Comparison of ENCODE assay signal across 33 cellular contexts in genomic region chr19:18384775-18385174, GRCh38. TPM values are rescaled to one million over a fixed set of nuclear protein-coding genes. Genes with fewer than 3 reads are reported as not detected.
DNase-seq lines count a peak whose midpoint lies in the region; ATAC-seq, FAIRE-seq and TF ChIP-seq lines count a peak whose summit lies in the region.
"Had no signal": no experiment of that assay in that cellular context is flagged by ENCODE, and none has a peak within 500 bp of the region (broad histone marks: within the 10 kb centered on the region; RNA-seq: fewer than 3 reads in every experiment).

No MANE protein-coding gene starts in this region.

- H3K27me3 ChIP-seq in K562 (ENCODE audit: control insufficient read depth in 2 of 2, insufficient read depth in 2 of 2, low read length in 2 of 2), result no peaks in the 10 kb centered on the region
- H3K27me3 ChIP-seq in mesendoderm (ENCODE audit: insufficient read depth, low read length, poor library complexity), result no peaks in the 10 kb centered on the region
- H3K27me3 ChIP-seq: adrenal gland, colonic mucosa, ovary had no signal

- H4K5ac ChIP-seq in mesendoderm (ENCODE audit: low read length), result no peak overlapping the region

- BruUV-seq in Calu3 (replicated peaks; lab: Mats Ljungman, UMichigan), result no TSS peak
- BruUV-seq in K562 (replicated peaks; lab: Mats Ljungman, UMichigan), result no TSS peak

- no peak overlapping the region for H2BK15ac ChIP-seq in mesendoderm (replicated peaks; ENCODE audit: low read depth)

- WGBS in K562 (ENCODE audit: insufficient coverage, low coverage, missing lambda C conversion rate), result 55% methylated on average over 7 of the region's 7 CpGs
- no CpG with 5 or more reads among the region's 7 CpGs for WGBS in mesendoderm (ENCODE audit: extremely low coverage, insufficient coverage, low lambda C conversion rate)

- H4K20me1 ChIP-seq in K562 (replicated peaks; ENCODE audit: control insufficient read depth, insufficient read depth, low read length), result peaks cover 19% of the 10 kb centered on the region
- H4K20me1 ChIP-seq: BLaER1 had no signal

- CTCF ChIA-PET in Calu3 (lab: Charles Lee) (no interaction called here), K562 (lab: Yijun Ruan, JAX; ENCODE audit: low intra/inter-chr PET ratio) (no interaction called here)

- H3K4me3 ChIP-seq in K562, result no peak overlapping the region
- H3K4me3 ChIP-seq in mesendoderm (ENCODE audit: low read length), result no peak overlapping the region
- H3K4me3 ChIP-seq: adrenal gland, BLaER1, colonic mucosa, esophagus muscularis mucosa, ovary had no signal

- 0 out of 2 replicates have a peak overlapping the region, but pooled peaks have one; percentile 78 for H2AFZ ChIP-seq in K562 (ENCODE audit: low read depth, low read length)

- no peak for TF ChIP-seq CTCF in Calu3 (IDR thresholded peaks at IDR 0.05; ENCODE audit: unreplicated experiment)
- TF ChIP-seq CTCF in K562 (IDR thresholded peaks at IDR 0.05 in 2 of 3, conservative IDR thresholded peaks at IDR 0.05 in 1 of 3; ENCODE audit: insufficient read depth in 2 of 3, low read depth in 1 of 3, low read length in 3 of 3), result no peak

- no peak for ATAC-seq in K562
- ATAC-seq: activated CD4-positive, alpha-beta T cell treated with anti-CD3 and anti-CD28 coated beads for 36 hours; effector memory CD8-positive, alpha-beta T cell; left ventricle myocardium superior; natural killer cell treated with Interleukin-12 subunit alpha and Interleukin-12 subunit beta and Interleukin-15 and Interleukin-18, amount 100 ng/mL, for 72 hours; sciatic nerve; stimulated activated naive CD8-positive, alpha-beta T cell treated with anti-CD3 and anti-CD28 coated beads, Interleukin-15, Interleukin-2, amounts not matched to agents 100 U/mL and 50 U/mL, for 24 hours had no signal

- no peaks in the 10 kb centered on the region for H3K79me1 ChIP-seq in mesendoderm (ENCODE audit: low read length)

- H3K9me3 ChIP-seq in K562 (replicated peaks; ENCODE audit: control insufficient read depth, insufficient read depth, low read depth, low read length), result no peaks in the 10 kb centered on the region
- H3K9me3 ChIP-seq: adrenal gland, BLaER1, colonic mucosa, esophagus muscularis mucosa, ovary had no signal

- H3K4me1 ChIP-seq in K562 (replicated peaks in 1 of 2; ENCODE audit: control insufficient read depth in 2 of 2, insufficient read depth in 2 of 2, low read length in 2 of 2) (peaks cover 33 to 56% of the 10 kb centered on the region in 2 experiments), mesendoderm (ENCODE audit: control insufficient read depth, low read depth, low read length) (no peaks in the 10 kb centered on the region)
- H3K4me1 ChIP-seq: colonic mucosa had no signal

- in situ Hi-C loops in K562 (cut with MboI), result no loop called here

- peaks cover 14% of the 10 kb centered on the region for H3K4me1 Mint-ChIP-seq in Calu3 (ENCODE audit: low read depth, unreplicated experiment)

- peaks cover 51% of the 10 kb centered on the region for H3K36me3 Mint-ChIP-seq in Calu3 (ENCODE audit: insufficient read depth, unreplicated experiment)
- H3K36me3 Mint-ChIP-seq: natural killer cell treated with Interleukin-12 subunit alpha and Interleukin-12 subunit beta and Interleukin-15 and Interleukin-18, amount 100 ng/mL, for 72 hours had no signal

- intact Hi-C loops in Calu3 (cut with micrococcal nuclease; ENCODE audit: unreplicated experiment), result no loop called here
- intact Hi-C loops in K562 (cut with micrococcal nuclease), result loop anchor here (5.0 kb wide), 1 partner anchor 37 kb away; no protein-coding TSS in a partner anchor

- H3K27ac Mint-ChIP-seq in Calu3 (ENCODE audit: unreplicated experiment), result peak overlapping the region; percentile 92
- H3K27ac Mint-ChIP-seq: activated CD4-positive, alpha-beta T cell treated with anti-CD3 and anti-CD28 coated beads for 36 hours; activated T-cell treated with anti-CD3 and anti-CD28 coated beads, Interleukin-2, amount 50 U/mL, for 24 hours; effector memory CD8-positive, alpha-beta T cell; natural killer cell treated with Interleukin-12 subunit alpha and Interleukin-12 subunit beta and Interleukin-15 and Interleukin-18, amount 100 ng/mL, for 72 hours had no signal

- TF ChIP-seq RAD21 in K562 (CRISPR knock-in tag; conservative IDR thresholded peaks at IDR 0.05 in 1 of 2, IDR thresholded peaks at IDR 0.05 in 1 of 2), result no peak

- peak overlapping the region; percentile 65 for H3K4ac ChIP-seq in mesendoderm (ENCODE audit: low read depth, low read length)

- no peak overlapping the region for H3K4me3 Mint-ChIP-seq in Calu3 (ENCODE audit: low read depth, unreplicated experiment)
- H3K4me3 Mint-ChIP-seq: activated CD4-positive, alpha-beta T cell treated with anti-CD3 and anti-CD28 coated beads for 36 hours; activated T-cell treated with anti-CD3 and anti-CD28 coated beads, Interleukin-2, amount 50 U/mL, for 24 hours; effector memory CD8-positive, alpha-beta T cell; natural killer cell treated with Interleukin-12 subunit alpha and Interleukin-12 subunit beta and Interleukin-15 and Interleukin-18, amount 100 ng/mL, for 72 hours had no signal

- POLR2A ChIA-PET in K562 (lab: Yijun Ruan, JAX), result interaction anchor here (0.6 to 6.6 kb wide), 4 partner anchors 10 to 105 kb away, joined by 3 to 207 read pairs (median 42); no protein-coding TSS in a partner anchor

- H3K23ac ChIP-seq in mesendoderm (ENCODE audit: low read length), result no peak overlapping the region

- H3K27ac ChIP-seq in K562 (ENCODE audit: extremely low read depth, low read depth, low read length) (no peak overlapping the region), mesendoderm (ENCODE audit: low read depth, low read length) (no peak overlapping the region)
- H3K27ac ChIP-seq: adrenal gland, BLaER1, ovary had no signal

- peaks cover 27% of the 10 kb centered on the region; the same call in 2 of the 3 replicates for H3K36me3 ChIP-seq in K562 (ENCODE audit: control insufficient read depth, insufficient read depth, low read length)
- H3K36me3 ChIP-seq in mesendoderm (ENCODE audit: control insufficient read depth, insufficient read depth, low read length), result no peaks in the 10 kb centered on the region
- H3K36me3 ChIP-seq: adrenal gland, BLaER1, colonic mucosa, esophagus muscularis mucosa, ovary had no signal

- H3K27me3 Mint-ChIP-seq in Calu3 (ENCODE audit: unreplicated experiment), result no peaks in the 10 kb centered on the region

- no peak overlapping the region for H2AK5ac ChIP-seq in mesendoderm (ENCODE audit: low read length)

- no peak overlapping the region for H3K56ac ChIP-seq in mesendoderm (ENCODE audit: low read length)

- H3K4me2 ChIP-seq in K562 (ENCODE audit: insufficient read depth, low read length) (no peak overlapping the region), mesendoderm (ENCODE audit: low read length) (no peak overlapping the region)

- TF ChIP-seq EP300 in K562 (IDR thresholded peaks at IDR 0.05; ENCODE audit: low read length), result no peak

- DNase-seq in Calu3 (no peak), K562 (ENCODE audit: extremely low read depth in 1 of 4, low spot score in 3 of 4) (no peak), mesendoderm (no peak), NCI-H2029 treated with DMSO at 0.1 percent for 48 hours (lab: John Stamatoyannopoulos, UW) (no peak), cerebellar cortex (ENCODE audit: low spot score) (no peak), UCSD-AML1 (lab: John Stamatoyannopoulos, UW; ENCODE audit: unreplicated experiment) (no peak)
- DNase-seq: activated CD4-positive, alpha-beta T cell treated with anti-CD3 and anti-CD28 coated beads for 36 hours; activated T-cell treated with anti-CD3 and anti-CD28 coated beads, Interleukin-2, amount 50 U/mL, for 24 hours; adrenal gland; colonic mucosa; effector memory CD8-positive, alpha-beta T cell; hypothalamus; Kasumi-1; left ventricle myocardium superior; NCI-H1092; NCI-H187; NCI-H526 treated with DMSO at 0.1 percent for 48 hours; ovary; stimulated activated CD4-positive, alpha-beta T cell treated with anti-CD3 and anti-CD28 coated beads, Interleukin-15, amount 100 ng/mL, for 24 hours; stimulated activated naive CD8-positive, alpha-beta T cell treated with anti-CD3 and anti-CD28 coated beads, Interleukin-15, Interleukin-2, amounts not matched to agents 100 U/mL and 50 U/mL, for 24 hours; T-helper 1 cell had no signal

- H3K9ac ChIP-seq in K562 (ENCODE audit: insufficient read depth in 1 of 2, low read depth in 2 of 2, low read length in 2 of 2), result no peak overlapping the region
- no peak overlapping the region for H3K9ac ChIP-seq in mesendoderm (ENCODE audit: low read length)
- H3K9ac ChIP-seq: BLaER1 had no signal

- H4K8ac ChIP-seq in mesendoderm (ENCODE audit: low read depth, low read length), result no peak overlapping the region

- H2BK120ac ChIP-seq in mesendoderm (ENCODE audit: low read depth, low read length), result no peak overlapping the region

- no peak overlapping the region for H3K18ac ChIP-seq in mesendoderm (ENCODE audit: low read length)

- FAIRE-seq in K562 (lab: Jason Lieb, UNC), result no peak
- FAIRE-seq: bronchial epithelial cell, frontal cortex, H54, TTC549 had no signal

- H3K79me2 ChIP-seq in K562 (ENCODE audit: control insufficient read depth, insufficient read depth, low read length) (peaks cover 32% of the 10 kb centered on the region), mesendoderm (ENCODE audit: control insufficient read depth, insufficient read depth, low read length) (no peaks in the 10 kb centered on the region)

- H2BK5ac ChIP-seq in mesendoderm (ENCODE audit: low read length), result no peak overlapping the region

- TF ChIP-seq POLR2A in K562 (conservative IDR thresholded peaks at IDR 0.05), result no peak

- H3K9me3 Mint-ChIP-seq in Calu3 (ENCODE audit: low read depth, unreplicated experiment), result no peaks in the 10 kb centered on the region
- H3K9me3 Mint-ChIP-seq: activated T-cell treated with anti-CD3 and anti-CD28 coated beads, Interleukin-2, amount 50 U/mL, for 24 hours; effector memory CD8-positive, alpha-beta T cell; natural killer cell treated with Interleukin-12 subunit alpha and Interleukin-12 subunit beta and Interleukin-15 and Interleukin-18, amount 100 ng/mL, for 72 hours had no signal

- H3K9me1 ChIP-seq in K562 (ENCODE audit: control insufficient read depth, insufficient read depth, low read length), result no peaks in the 10 kb centered on the region

RNA-seq across cellular contexts. Expression of gene GDF15, which starts 1.2 kb away (rescaled TPM):
- total RNA-seq in Calu3 (2022) (56.6 and 80.3 TPM in 2 replicates), K562 (2014; rRNA removed) (78.0 and 82.4 TPM in 2 replicates), K562 (2014; rRNA removed; fragmentation: Illumina TruSeq; extraction: Trizol) (7.3 TPM in 2 replicates), K562 (2015; rRNA removed; fragmentation: Illumina TruSeq; extraction: Trizol) (10.1 and 11.0 TPM in 2 replicates), K562 (2021) (69.8 and 74.5 TPM in 2 replicates)
- 25.1 and 116 TPM in 2 replicates for total RNA-seq in K562 (2011; cell fraction: chromatin; rRNA removed; ENCODE audit: low replicate concordance)
- 214 and 262 TPM in 2 replicates for total RNA-seq in K562 (2011; cell fraction: nucleolus; rRNA removed)
- 94.6 and 109 TPM in 2 replicates for total RNA-seq in K562 (2011; cell fraction: nucleoplasm; rRNA removed)
- polyA plus RNA-seq in K562 (2011; rRNA removed) (12.5 TPM in 2 replicates), K562 (2014; fragmentation: Illumina TruSeq; extraction: Trizol) (19.3 and 47.1 TPM in 2 replicates), K562 (2014; fragmentation: Nextera tagmentation; extraction: Ambion mirVana) (1 to 10 TPM; 2.3 to 2.9 TPM), K562 (2014; rRNA removed) (57.2 and 67.4 TPM in 2 replicates)
- 31.8 and 127 TPM in 2 replicates for polyA plus RNA-seq in K562 (2011; cell fraction: cytosol; rRNA removed)
- 21.6 and 59.4 TPM in 2 replicates for polyA plus RNA-seq in K562 (2011; cell fraction: nucleus; rRNA removed)
- 50.1 and 369 TPM in 2 replicates for polyA plus RNA-seq in K562 (2012)
- polyA minus RNA-seq in K562 (2011; rRNA and poly(A)+ RNA removed), result 2.4 and 5.6 TPM in 2 replicates
- polyA minus RNA-seq in K562 (2011; cell fraction: cytosol; rRNA and poly(A)+ RNA removed), result 31.8 and 32.2 TPM in 2 replicates
- polyA minus RNA-seq in K562 (2011; cell fraction: nucleus; rRNA and poly(A)+ RNA removed), result 18.5 and 24.2 TPM in 2 replicates
- polyA plus RNA-seq in mesendoderm (2013, experiment 1 of 2), result 2.1 TPM
- 1.8 TPM for polyA plus RNA-seq in mesendoderm (2013, experiment 2 of 2)
- total RNA-seq: activated CD4-positive, alpha-beta T cell treated with anti-CD3 and anti-CD28 coated beads for 36 hours; activated CD8-positive, alpha-beta memory T cell treated with anti-CD3 and anti-CD28 coated beads for 36 hours; frontal cortex had no signal

RNA-seq across cellular contexts. Expression of gene LRRC25, which starts 12.6 kb away (rescaled TPM):
- total RNA-seq in Calu3 (2022), result not detected in 2 replicates
- 0.25 TPM in 1 of 2 replicates, not detected in the other for total RNA-seq in K562 (2011; cell fraction: chromatin; rRNA removed; ENCODE audit: low replicate concordance)
- total RNA-seq in K562 (2011; cell fraction: nucleolus; rRNA removed), result 0.39 and 0.50 TPM in 2 replicates
- total RNA-seq in K562 (2011; cell fraction: nucleoplasm; rRNA removed), result 0.22 TPM in 1 of 2 replicates, not detected in the other
- 0.18 and 0.29 TPM in 2 replicates for total RNA-seq in K562 (2014; rRNA removed)
- total RNA-seq in K562 (2014; rRNA removed; fragmentation: Illumina TruSeq; extraction: Trizol), result 0.07 TPM in 1 of 2 replicates, not detected in the other
- total RNA-seq in K562 (2015; rRNA removed; fragmentation: Illumina TruSeq; extraction: Trizol), result 0.30 and 0.36 TPM in 2 replicates
- 0.09 and 0.22 TPM in 2 replicates for total RNA-seq in K562 (2021)
- 0.10 and 0.42 TPM in 2 replicates for polyA plus RNA-seq in K562 (2011; rRNA removed)
- polyA plus RNA-seq in K562 (2011; cell fraction: cytosol; rRNA removed), result 0.31 and 0.41 TPM in 2 replicates
- polyA plus RNA-seq in K562 (2011; cell fraction: nucleus; rRNA removed), result 0.20 and 0.53 TPM in 2 replicates
- 0.33 and 1.1 TPM in 2 replicates for polyA plus RNA-seq in K562 (2012)
- 0.10 and 0.25 TPM in 2 replicates for polyA plus RNA-seq in K562 (2014; fragmentation: Illumina TruSeq; extraction: Trizol)
- polyA plus RNA-seq in K562 (2014; fragmentation: Nextera tagmentation; extraction: Ambion mirVana), result not detected
- polyA plus RNA-seq in K562 (2014; rRNA removed), result 0.08 TPM in 1 of 2 replicates, not detected in the other
- polyA minus RNA-seq in K562 (2011; rRNA and poly(A)+ RNA removed), result 0.11 and 0.18 TPM in 2 replicates
- 0.57 and 1.1 TPM in 2 replicates for polyA minus RNA-seq in K562 (2011; cell fraction: cytosol; rRNA and poly(A)+ RNA removed)
- 0.13 and 0.67 TPM in 2 replicates for polyA minus RNA-seq in K562 (2011; cell fraction: nucleus; rRNA and poly(A)+ RNA removed)
- not detected for polyA plus RNA-seq in mesendoderm (2013, experiment 1 of 2)
- polyA plus RNA-seq in mesendoderm (2013, experiment 2 of 2), result 0.03 TPM
- total RNA-seq: activated CD4-positive, alpha-beta T cell treated with anti-CD3 and anti-CD28 coated beads for 36 hours; activated CD8-positive, alpha-beta memory T cell treated with anti-CD3 and anti-CD28 coated beads for 36 hours; bronchial epithelial cell; HT1080; natural killer cell treated with Interleukin-12 subunit alpha and Interleukin-12 subunit beta and Interleukin-15 and Interleukin-18, amount 100 ng/mL, for 72 hours; RPMI7951; SK-MEL-5 had no signal

RNA-seq across cellular contexts. Expression of gene SSBP4, which starts 34.4 kb away (rescaled TPM):
- total RNA-seq in Calu3 (2022) (38.8 and 51.5 TPM in 2 replicates), K562 (2014; rRNA removed) (125 and 188 TPM in 2 replicates), K562 (2014; rRNA removed; fragmentation: Illumina TruSeq; extraction: Trizol) (21.2 and 21.4 TPM in 2 replicates), K562 (2015; rRNA removed; fragmentation: Illumina TruSeq; extraction: Trizol) (72.3 and 76.3 TPM in 2 replicates), K562 (2021) (189 TPM in 2 replicates)
- total RNA-seq in K562 (2011; cell fraction: chromatin; rRNA removed; ENCODE audit: low replicate concordance), result 28.5 and 141 TPM in 2 replicates
- 209 and 228 TPM in 2 replicates for total RNA-seq in K562 (2011; cell fraction: nucleolus; rRNA removed)
- total RNA-seq in K562 (2011; cell fraction: nucleoplasm; rRNA removed), result 68.6 and 76.2 TPM in 2 replicates
- polyA plus RNA-seq in K562 (2011; rRNA removed) (20.1 and 25.9 TPM in 2 replicates), K562 (2014; fragmentation: Illumina TruSeq; extraction: Trizol) (39.0 and 114 TPM in 2 replicates), K562 (2014; fragmentation: Nextera tagmentation; extraction: Ambion mirVana) (1 to 10 TPM; 1.1 to 1.9 TPM), K562 (2014; rRNA removed) (119 and 133 TPM in 2 replicates)
- 25.4 and 118 TPM in 2 replicates for polyA plus RNA-seq in K562 (2011; cell fraction: cytosol; rRNA removed)
- 134 and 296 TPM in 2 replicates for polyA plus RNA-seq in K562 (2011; cell fraction: nucleus; rRNA removed)
- polyA plus RNA-seq in K562 (2012), result 81.3 and 110 TPM in 2 replicates
- 3.6 and 7.0 TPM in 2 replicates for polyA minus RNA-seq in K562 (2011; rRNA and poly(A)+ RNA removed)
- polyA minus RNA-seq in K562 (2011; cell fraction: cytosol; rRNA and poly(A)+ RNA removed), result 37.3 and 43.8 TPM in 2 replicates
- 85.0 and 105 TPM in 2 replicates for polyA minus RNA-seq in K562 (2011; cell fraction: nucleus; rRNA and poly(A)+ RNA removed)
- 35.0 TPM for polyA plus RNA-seq in mesendoderm (2013, experiment 1 of 2)
- 35.5 TPM for polyA plus RNA-seq in mesendoderm (2013, experiment 2 of 2)

RNA-seq across cellular contexts. Expression of gene PGPEP1, which starts 44.4 kb away (rescaled TPM):
- 27.9 and 42.0 TPM in 2 replicates for total RNA-seq in Calu3 (2022)
- total RNA-seq in K562 (2011; cell fraction: chromatin; rRNA removed; ENCODE audit: low replicate concordance), result 44.2 and 152 TPM in 2 replicates
- 93.0 and 102 TPM in 2 replicates for total RNA-seq in K562 (2011; cell fraction: nucleolus; rRNA removed)
- 67.2 and 79.3 TPM in 2 replicates for total RNA-seq in K562 (2011; cell fraction: nucleoplasm; rRNA removed)
- 29.5 and 33.8 TPM in 2 replicates for total RNA-seq in K562 (2014; rRNA removed)
- total RNA-seq in K562 (2014; rRNA removed; fragmentation: Illumina TruSeq; extraction: Trizol), result 32.2 and 33.5 TPM in 2 replicates
- 37.3 and 38.5 TPM in 2 replicates for total RNA-seq in K562 (2015; rRNA removed; fragmentation: Illumina TruSeq; extraction: Trizol)
- 61.7 and 69.6 TPM in 2 replicates for total RNA-seq in K562 (2021)
- 37.8 and 43.0 TPM in 2 replicates for polyA plus RNA-seq in K562 (2011; rRNA removed)
- 33.8 and 35.3 TPM in 2 replicates for polyA plus RNA-seq in K562 (2011; cell fraction: cytosol; rRNA removed)
- 40.8 and 54.8 TPM in 2 replicates for polyA plus RNA-seq in K562 (2011; cell fraction: nucleus; rRNA removed)
- 28.3 and 41.7 TPM in 2 replicates for polyA plus RNA-seq in K562 (2012)
- 36.1 and 36.4 TPM in 2 replicates for polyA plus RNA-seq in K562 (2014; fragmentation: Illumina TruSeq; extraction: Trizol)
- polyA plus RNA-seq in K562 (2014; fragmentation: Nextera tagmentation; extraction: Ambion mirVana), result 10 to 100 TPM in 1 of 2 experiments, 1 to 10 TPM in 1; 10.0 to 13.4 TPM
- polyA plus RNA-seq in K562 (2014; rRNA removed), result 32.1 and 33.5 TPM in 2 replicates
- polyA minus RNA-seq in K562 (2011; rRNA and poly(A)+ RNA removed), result 49.2 and 73.9 TPM in 2 replicates
- 39.5 and 43.2 TPM in 2 replicates for polyA minus RNA-seq in K562 (2011; cell fraction: cytosol; rRNA and poly(A)+ RNA removed)
- polyA minus RNA-seq in K562 (2011; cell fraction: nucleus; rRNA and poly(A)+ RNA removed), result 33.0 and 37.7 TPM in 2 replicates
- polyA plus RNA-seq in mesendoderm (2013, experiment 1 of 2), result 20.5 TPM
- polyA plus RNA-seq in mesendoderm (2013, experiment 2 of 2), result 23.0 TPM

RNA-seq across cellular contexts. Expression of gene ISYNA1, which starts 53.2 kb away (rescaled TPM):
- total RNA-seq in Calu3 (2022), result 94.9 and 114 TPM in 2 replicates
- 155 and 651 TPM in 2 replicates for total RNA-seq in K562 (2011; cell fraction: chromatin; rRNA removed; ENCODE audit: low replicate concordance)
- 616 and 678 TPM in 2 replicates for total RNA-seq in K562 (2011; cell fraction: nucleolus; rRNA removed)
- total RNA-seq in K562 (2011; cell fraction: nucleoplasm; rRNA removed), result 226 and 284 TPM in 2 replicates
- 180 and 202 TPM in 2 replicates for total RNA-seq in K562 (2014; rRNA removed)
- total RNA-seq in K562 (2014; rRNA removed; fragmentation: Illumina TruSeq; extraction: Trizol), result 14.6 and 32.0 TPM in 2 replicates
- total RNA-seq in K562 (2015; rRNA removed; fragmentation: Illumina TruSeq; extraction: Trizol), result 93.2 and 96.8 TPM in 2 replicates
- 435 and 460 TPM in 2 replicates for total RNA-seq in K562 (2021)
- 99.3 and 191 TPM in 2 replicates for polyA plus RNA-seq in K562 (2011; rRNA removed)
- 148 and 356 TPM in 2 replicates for polyA plus RNA-seq in K562 (2011; cell fraction: cytosol; rRNA removed)
- polyA plus RNA-seq in K562 (2011; cell fraction: nucleus; rRNA removed), result 1,012 and 1,382 TPM in 2 replicates
- polyA plus RNA-seq in K562 (2012), result 319 and 453 TPM in 2 replicates
- 73.2 and 198 TPM in 2 replicates for polyA plus RNA-seq in K562 (2014; fragmentation: Illumina TruSeq; extraction: Trizol)
- polyA plus RNA-seq in K562 (2014; fragmentation: Nextera tagmentation; extraction: Ambion mirVana), result 10 to 100 TPM; 21.8 to 57.6 TPM
- 376 and 380 TPM in 2 replicates for polyA plus RNA-seq in K562 (2014; rRNA removed)
- polyA minus RNA-seq in K562 (2011; rRNA and poly(A)+ RNA removed), result 36.7 and 52.6 TPM in 2 replicates
- polyA minus RNA-seq in K562 (2011; cell fraction: cytosol; rRNA and poly(A)+ RNA removed), result 173 and 245 TPM in 2 replicates
- polyA minus RNA-seq in K562 (2011; cell fraction: nucleus; rRNA and poly(A)+ RNA removed), result 114 and 124 TPM in 2 replicates
- 76.6 TPM for polyA plus RNA-seq in mesendoderm (2013, experiment 1 of 2)
- 79.2 TPM for polyA plus RNA-seq in mesendoderm (2013, experiment 2 of 2)
